1 cellular context compared by ENCODE assay signal in genomic region chr10:84178387-84178697, GRCh38.
A peak's percentile ranks its signal among the peaks of the same experiment; 100 is the strongest.
TF ChIP-seq lines count a peak whose summit lies in the region.

No MANE protein-coding gene starts in this region.

TF ChIP-seq in HepG2, 621 proteins besides CTCF, POLR2A, EP300 and RAD21:
- TF ChIP-seq GABPB1 (CRISPR knock-in tag; IDR thresholded peaks at IDR 0.05): no peak
- TF ChIP-seq ZNF646 (CRISPR knock-in tag; IDR thresholded peaks at IDR 0.05): peak; percentile 79; the same call in 1 of the 2 replicates
- 0 out of 2 replicates have a peak, but pooled peaks have one; percentile 0 for TF ChIP-seq NBN (conservative IDR thresholded peaks at IDR 0.05)
